Comparison of ENCODE assay signal across 1 cellular context in the genomic region with DNA sequence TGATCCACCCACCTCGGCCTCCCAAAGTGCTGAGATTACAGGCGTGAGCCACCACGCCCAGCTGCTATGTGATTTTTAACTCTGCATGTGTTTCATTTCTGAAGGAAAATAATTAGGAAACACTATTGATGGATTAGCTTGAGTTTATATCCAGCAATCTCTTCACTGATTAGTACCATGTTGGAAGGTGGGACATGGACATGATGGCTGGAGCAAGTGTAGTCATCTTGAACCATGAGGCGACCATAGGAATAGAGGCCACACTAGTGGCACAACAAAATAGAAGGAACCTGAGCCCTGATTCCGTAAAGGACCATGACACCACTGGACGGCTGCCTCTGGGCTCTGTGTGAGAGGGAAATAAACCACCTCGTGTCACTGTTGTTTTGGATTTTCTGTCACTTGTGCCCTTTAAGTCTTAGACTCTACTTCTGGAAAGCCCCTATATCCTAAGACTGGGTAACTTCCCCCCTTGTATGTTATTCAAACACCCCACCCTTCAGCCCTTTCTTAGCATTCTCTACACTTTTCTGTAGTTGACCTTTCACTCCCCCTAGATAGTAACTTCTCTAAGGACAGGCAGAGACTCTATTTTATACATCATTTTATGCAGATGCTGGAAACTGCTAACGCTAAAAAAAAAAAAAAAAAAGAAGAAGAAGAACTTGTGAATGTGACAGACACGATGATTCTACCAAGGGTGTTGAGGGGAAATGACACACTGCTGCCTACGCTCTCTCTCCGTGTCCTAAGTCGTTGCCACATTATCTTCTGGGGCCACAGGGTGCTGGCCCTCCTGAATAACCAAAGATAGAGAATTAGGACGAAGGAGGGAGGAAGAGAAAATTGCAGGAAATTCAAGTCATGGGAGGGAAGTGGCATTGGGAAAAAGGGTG.
TF ChIP-seq lines count a peak whose summit lies in the region.

No MANE protein-coding gene starts in this region.

TF ChIP-seq in K562, 482 proteins besides CTCF, POLR2A, EP300 and RAD21 (continued from another document and continues in another):
- TF ChIP-seq, protein P1, sequence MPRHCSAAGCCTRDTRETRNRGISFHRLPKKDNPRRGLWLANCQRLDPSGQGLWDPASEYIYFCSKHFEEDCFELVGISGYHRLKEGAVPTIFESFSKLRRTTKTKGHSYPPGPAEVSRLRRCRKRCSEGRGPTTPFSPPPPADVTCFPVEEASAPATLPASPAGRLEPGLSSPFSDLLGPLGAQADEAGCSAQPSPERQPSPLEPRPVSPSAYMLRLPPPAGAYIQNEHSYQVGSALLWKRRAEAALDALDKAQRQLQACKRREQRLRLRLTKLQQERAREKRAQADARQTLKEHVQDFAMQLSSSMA (CRISPR knock-in tag; IDR thresholded peaks at IDR 0.05), result no peak
- TF ChIP-seq KLF10 (CRISPR knock-in tag; IDR thresholded peaks at IDR 0.05) (no peak), ZNF224 (CRISPR knock-in tag; IDR thresholded peaks at IDR 0.05) (no peak), ZFP36 (IDR thresholded peaks at IDR 0.05; ENCODE audit: low read depth, low read length, partially characterized antibody) (no peak), CXXC5 (CRISPR knock-in tag; IDR thresholded peaks at IDR 0.05) (peak; percentile 48; the same call in 1 of the 2 replicates), PYGO2 (tag; IDR thresholded peaks at IDR 0.05) (no peak), ZNF444 (CRISPR knock-in tag; IDR thresholded peaks at IDR 0.05) (no peak), PHF8 (IDR thresholded peaks at IDR 0.05; ENCODE audit: borderline replicate concordance, low read length) (no peak), MAX (CRISPR knock-in tag; IDR thresholded peaks at IDR 0.05) (no peak), PCBP1 (IDR thresholded peaks at IDR 0.05; ENCODE audit: low read depth, low read length, poor library complexity, severe bottlenecking) (no peak), ETV1 (tag; conservative IDR thresholded peaks at IDR 0.05; ENCODE audit: low read depth) (no peak), ZC3H8 (IDR thresholded peaks at IDR 0.05) (no peak), CEBPG (CRISPR knock-in tag; IDR thresholded peaks at IDR 0.05) (no peak), CEBPG (tag; conservative IDR thresholded peaks at IDR 0.05 in 1 of 2, IDR thresholded peaks at IDR 0.05 in 1 of 2) (no peak), BRF2 (IDR thresholded peaks at IDR 0.05; ENCODE audit: borderline replicate concordance, insufficient read depth, insufficient read length) (no peak), ZNF384 (IDR thresholded peaks at IDR 0.05; ENCODE audit: low read depth, low read length) (peak; percentile 92), ILF3 (IDR thresholded peaks at IDR 0.05; ENCODE audit: borderline replicate concordance) (no peak), TEAD4 (IDR thresholded peaks at IDR 0.05; ENCODE audit: low read length) (peak; percentile 91), TEAD4 (CRISPR knock-in tag; IDR thresholded peaks at IDR 0.05; ENCODE audit: borderline replicate concordance) (no peak), ZNF133 (CRISPR knock-in tag; IDR thresholded peaks at IDR 0.05) (no peak), TBL1XR1 (IDR thresholded peaks at IDR 0.05; ENCODE audit: low read length in 2 of 2) (peak; percentile 57 to 68; a peak in 2 of 4 replicates), TRIM25 (IDR thresholded peaks at IDR 0.05; ENCODE audit: borderline replicate concordance) (no peak), ARID1B (IDR thresholded peaks at IDR 0.05) (peak; percentile 96), TAF1 (IDR thresholded peaks at IDR 0.05; ENCODE audit: control insufficient read depth, extremely low read depth, insufficient read depth, low read length, severe bottlenecking) (no peak), TFAM (CRISPR knock-in tag; conservative IDR thresholded peaks at IDR 0.05) (no peak), RBM15 (IDR thresholded peaks at IDR 0.05; ENCODE audit: insufficient read depth, low read length) (no peak), ZNF24 (IDR thresholded peaks at IDR 0.05) (no peak), PRPF4 (IDR thresholded peaks at IDR 0.05; ENCODE audit: insufficient read depth, low read depth, low read length, poor library complexity, severe bottlenecking) (no peak), NEUROD1 (IDR thresholded peaks at IDR 0.05; ENCODE audit: borderline replicate concordance, low read depth, low read length, partially characterized antibody) (peak; percentile 62), ZNF584 (CRISPR knock-in tag; IDR thresholded peaks at IDR 0.05; ENCODE audit: low read depth) (no peak; the same call in 1 of the 2 replicates), SMC3 (conservative IDR thresholded peaks at IDR 0.05; ENCODE audit: insufficient read depth, low read depth, low read length) (no peak), RBBP5 (IDR thresholded peaks at IDR 0.05; ENCODE audit: borderline replicate concordance, insufficient read depth, low read length, poor library complexity, severe bottlenecking) (no peak), EWSR1 (IDR thresholded peaks at IDR 0.05; ENCODE audit: borderline replicate concordance, low read depth, partially characterized antibody) (no peak), ZNF311 (CRISPR knock-in tag; IDR thresholded peaks at IDR 0.05) (no peak), ZNF695 (CRISPR knock-in tag; IDR thresholded peaks at IDR 0.05) (no peak), ZNF785 (CRISPR knock-in tag; IDR thresholded peaks at IDR 0.05) (no peak)
- TF ChIP-seq, protein P2, sequence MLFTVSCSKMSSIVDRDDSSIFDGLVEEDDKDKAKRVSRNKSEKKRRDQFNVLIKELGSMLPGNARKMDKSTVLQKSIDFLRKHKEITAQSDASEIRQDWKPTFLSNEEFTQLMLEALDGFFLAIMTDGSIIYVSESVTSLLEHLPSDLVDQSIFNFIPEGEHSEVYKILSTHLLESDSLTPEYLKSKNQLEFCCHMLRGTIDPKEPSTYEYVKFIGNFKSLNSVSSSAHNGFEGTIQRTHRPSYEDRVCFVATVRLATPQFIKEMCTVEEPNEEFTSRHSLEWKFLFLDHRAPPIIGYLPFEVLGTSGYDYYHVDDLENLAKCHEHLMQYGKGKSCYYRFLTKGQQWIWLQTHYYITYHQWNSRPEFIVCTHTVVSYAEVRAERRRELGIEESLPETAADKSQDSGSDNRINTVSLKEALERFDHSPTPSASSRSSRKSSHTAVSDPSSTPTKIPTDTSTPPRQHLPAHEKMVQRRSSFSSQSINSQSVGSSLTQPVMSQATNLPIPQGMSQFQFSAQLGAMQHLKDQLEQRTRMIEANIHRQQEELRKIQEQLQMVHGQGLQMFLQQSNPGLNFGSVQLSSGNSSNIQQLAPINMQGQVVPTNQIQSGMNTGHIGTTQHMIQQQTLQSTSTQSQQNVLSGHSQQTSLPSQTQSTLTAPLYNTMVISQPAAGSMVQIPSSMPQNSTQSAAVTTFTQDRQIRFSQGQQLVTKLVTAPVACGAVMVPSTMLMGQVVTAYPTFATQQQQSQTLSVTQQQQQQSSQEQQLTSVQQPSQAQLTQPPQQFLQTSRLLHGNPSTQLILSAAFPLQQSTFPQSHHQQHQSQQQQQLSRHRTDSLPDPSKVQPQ (CRISPR knock-in tag; IDR thresholded peaks at IDR 0.05; ENCODE audit: borderline replicate concordance), result no peak
- TF ChIP-seq, protein P3, sequence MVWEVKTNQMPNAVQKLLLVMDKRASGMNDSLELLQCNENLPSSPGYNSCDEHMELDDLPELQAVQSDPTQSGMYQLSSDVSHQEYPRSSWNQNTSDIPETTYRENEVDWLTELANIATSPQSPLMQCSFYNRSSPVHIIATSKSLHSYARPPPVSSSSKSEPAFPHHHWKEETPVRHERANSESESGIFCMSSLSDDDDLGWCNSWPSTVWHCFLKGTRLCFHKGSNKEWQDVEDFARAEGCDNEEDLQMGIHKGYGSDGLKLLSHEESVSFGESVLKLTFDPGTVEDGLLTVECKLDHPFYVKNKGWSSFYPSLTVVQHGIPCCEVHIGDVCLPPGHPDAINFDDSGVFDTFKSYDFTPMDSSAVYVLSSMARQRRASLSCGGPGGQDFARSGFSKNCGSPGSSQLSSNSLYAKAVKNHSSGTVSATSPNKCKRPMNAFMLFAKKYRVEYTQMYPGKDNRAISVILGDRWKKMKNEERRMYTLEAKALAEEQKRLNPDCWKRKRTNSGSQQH (CRISPR knock-in tag; IDR thresholded peaks at IDR 0.05), result no peak
- TF ChIP-seq, protein P4, sequence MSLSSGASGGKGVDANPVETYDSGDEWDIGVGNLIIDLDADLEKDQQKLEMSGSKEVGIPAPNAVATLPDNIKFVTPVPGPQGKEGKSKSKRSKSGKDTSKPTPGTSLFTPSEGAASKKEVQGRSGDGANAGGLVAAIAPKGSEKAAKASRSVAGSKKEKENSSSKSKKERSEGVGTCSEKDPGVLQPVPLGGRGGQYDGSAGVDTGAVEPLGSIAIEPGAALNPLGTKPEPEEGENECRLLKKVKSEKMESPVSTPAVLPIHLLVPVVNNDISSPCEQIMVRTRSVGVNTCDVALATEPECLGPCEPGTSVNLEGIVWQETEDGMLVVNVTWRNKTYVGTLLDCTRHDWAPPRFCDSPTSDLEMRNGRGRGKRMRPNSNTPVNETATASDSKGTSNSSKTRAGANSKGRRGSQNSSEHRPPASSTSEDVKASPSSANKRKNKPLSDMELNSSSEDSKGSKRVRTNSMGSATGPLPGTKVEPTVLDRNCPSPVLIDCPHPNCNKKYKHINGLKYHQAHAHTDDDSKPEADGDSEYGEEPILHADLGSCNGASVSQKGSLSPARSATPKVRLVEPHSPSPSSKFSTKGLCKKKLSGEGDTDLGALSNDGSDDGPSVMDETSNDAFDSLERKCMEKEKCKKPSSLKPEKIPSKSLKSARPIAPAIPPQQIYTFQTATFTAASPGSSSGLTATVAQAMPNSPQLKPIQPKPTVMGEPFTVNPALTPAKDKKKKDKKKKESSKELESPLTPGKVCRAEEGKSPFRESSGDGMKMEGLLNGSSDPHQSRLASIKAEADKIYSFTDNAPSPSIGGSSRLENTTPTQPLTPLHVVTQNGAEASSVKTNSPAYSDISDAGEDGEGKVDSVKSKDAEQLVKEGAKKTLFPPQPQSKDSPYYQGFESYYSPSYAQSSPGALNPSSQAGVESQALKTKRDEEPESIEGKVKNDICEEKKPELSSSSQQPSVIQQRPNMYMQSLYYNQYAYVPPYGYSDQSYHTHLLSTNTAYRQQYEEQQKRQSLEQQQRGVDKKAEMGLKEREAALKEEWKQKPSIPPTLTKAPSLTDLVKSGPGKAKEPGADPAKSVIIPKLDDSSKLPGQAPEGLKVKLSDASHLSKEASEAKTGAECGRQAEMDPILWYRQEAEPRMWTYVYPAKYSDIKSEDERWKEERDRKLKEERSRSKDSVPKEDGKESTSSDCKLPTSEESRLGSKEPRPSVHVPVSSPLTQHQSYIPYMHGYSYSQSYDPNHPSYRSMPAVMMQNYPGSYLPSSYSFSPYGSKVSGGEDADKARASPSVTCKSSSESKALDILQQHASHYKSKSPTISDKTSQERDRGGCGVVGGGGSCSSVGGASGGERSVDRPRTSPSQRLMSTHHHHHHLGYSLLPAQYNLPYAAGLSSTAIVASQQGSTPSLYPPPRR (CRISPR knock-in tag; IDR thresholded peaks at IDR 0.05; ENCODE audit: borderline replicate concordance), result no peak
- TF ChIP-seq, protein P5, sequence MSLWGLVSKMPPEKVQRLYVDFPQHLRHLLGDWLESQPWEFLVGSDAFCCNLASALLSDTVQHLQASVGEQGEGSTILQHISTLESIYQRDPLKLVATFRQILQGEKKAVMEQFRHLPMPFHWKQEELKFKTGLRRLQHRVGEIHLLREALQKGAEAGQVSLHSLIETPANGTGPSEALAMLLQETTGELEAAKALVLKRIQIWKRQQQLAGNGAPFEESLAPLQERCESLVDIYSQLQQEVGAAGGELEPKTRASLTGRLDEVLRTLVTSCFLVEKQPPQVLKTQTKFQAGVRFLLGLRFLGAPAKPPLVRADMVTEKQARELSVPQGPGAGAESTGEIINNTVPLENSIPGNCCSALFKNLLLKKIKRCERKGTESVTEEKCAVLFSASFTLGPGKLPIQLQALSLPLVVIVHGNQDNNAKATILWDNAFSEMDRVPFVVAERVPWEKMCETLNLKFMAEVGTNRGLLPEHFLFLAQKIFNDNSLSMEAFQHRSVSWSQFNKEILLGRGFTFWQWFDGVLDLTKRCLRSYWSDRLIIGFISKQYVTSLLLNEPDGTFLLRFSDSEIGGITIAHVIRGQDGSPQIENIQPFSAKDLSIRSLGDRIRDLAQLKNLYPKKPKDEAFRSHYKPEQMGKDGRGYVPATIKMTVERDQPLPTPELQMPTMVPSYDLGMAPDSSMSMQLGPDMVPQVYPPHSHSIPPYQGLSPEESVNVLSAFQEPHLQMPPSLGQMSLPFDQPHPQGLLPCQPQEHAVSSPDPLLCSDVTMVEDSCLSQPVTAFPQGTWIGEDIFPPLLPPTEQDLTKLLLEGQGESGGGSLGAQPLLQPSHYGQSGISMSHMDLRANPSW (CRISPR knock-in tag; IDR thresholded peaks at IDR 0.05), result no peak
- TF ChIP-seq, protein P6, sequence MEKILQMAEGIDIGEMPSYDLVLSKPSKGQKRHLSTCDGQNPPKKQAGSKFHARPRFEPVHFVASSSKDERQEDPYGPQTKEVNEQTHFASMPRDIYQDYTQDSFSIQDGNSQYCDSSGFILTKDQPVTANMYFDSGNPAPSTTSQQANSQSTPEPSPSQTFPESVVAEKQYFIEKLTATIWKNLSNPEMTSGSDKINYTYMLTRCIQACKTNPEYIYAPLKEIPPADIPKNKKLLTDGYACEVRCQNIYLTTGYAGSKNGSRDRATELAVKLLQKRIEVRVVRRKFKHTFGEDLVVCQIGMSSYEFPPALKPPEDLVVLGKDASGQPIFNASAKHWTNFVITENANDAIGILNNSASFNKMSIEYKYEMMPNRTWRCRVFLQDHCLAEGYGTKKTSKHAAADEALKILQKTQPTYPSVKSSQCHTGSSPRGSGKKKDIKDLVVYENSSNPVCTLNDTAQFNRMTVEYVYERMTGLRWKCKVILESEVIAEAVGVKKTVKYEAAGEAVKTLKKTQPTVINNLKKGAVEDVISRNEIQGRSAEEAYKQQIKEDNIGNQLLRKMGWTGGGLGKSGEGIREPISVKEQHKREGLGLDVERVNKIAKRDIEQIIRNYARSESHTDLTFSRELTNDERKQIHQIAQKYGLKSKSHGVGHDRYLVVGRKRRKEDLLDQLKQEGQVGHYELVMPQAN (IDR thresholded peaks at IDR 0.05; ENCODE audit: borderline replicate concordance), result no peak
